ENCODE assay signal across 14 cellular contexts in the genomic region with DNA sequence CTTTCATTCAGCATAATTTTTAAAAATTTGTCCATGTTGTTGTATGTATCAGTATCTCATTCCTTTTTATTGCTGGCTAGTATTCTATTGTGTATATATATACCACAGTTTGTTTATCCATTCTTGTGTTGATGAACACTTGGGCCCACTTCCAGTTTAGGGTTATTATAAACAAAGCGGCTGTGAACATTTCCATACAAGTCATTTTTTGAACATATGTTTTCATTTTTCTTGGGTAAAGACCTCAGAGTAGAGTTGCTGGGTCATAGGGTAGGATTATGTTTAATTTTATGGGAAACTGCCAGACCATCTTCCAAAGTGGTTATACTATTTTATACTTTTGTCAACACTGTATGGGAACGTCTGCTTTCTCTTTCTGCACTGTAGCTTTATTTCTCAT. TPM values are rescaled to one million over a fixed set of nuclear protein-coding genes. Genes with fewer than 3 reads are reported as not detected.
"Had no signal": no experiment of that assay in that cellular context is flagged by ENCODE, and none has a peak within 500 bp of the region (broad histone marks: within the 10 kb centered on the region; RNA-seq: fewer than 3 reads in every experiment).

No MANE protein-coding gene starts in this region.

- DNase-seq: activated CD4-positive, alpha-beta T cell treated with anti-CD3 and anti-CD28 coated beads for 36 hours; activated CD8-positive, alpha-beta memory T cell treated with anti-CD3 and anti-CD28 coated beads, Interleukin-2, amount 50 U/mL, for 4 hours; activated CD8-positive, alpha-beta T cell treated with anti-CD3 and anti-CD28 coated beads for 36 hours; activated naive CD4-positive, alpha-beta T cell treated with Interleukin-2 at 50 U/mL for 16 hours; body of pancreas; lower lobe of right lung; naive B cell; posterior cingulate gyrus; right cardiac atrium; T-helper 9 cell; thyroid gland; uterus had no signal

- H3K27ac ChIP-seq: body of pancreas, lower lobe of right lung, thyroid gland, uterus had no signal

- H3K4me3 ChIP-seq: body of pancreas, gastroesophageal sphincter, lower lobe of right lung, smooth muscle cell, thyroid gland, uterus had no signal

- H3K4me2 ChIP-seq: smooth muscle cell had no signal

- H3K27me3 ChIP-seq: body of pancreas, gastroesophageal sphincter, thyroid gland, uterus had no signal

- H3K4me1 ChIP-seq: body of pancreas, gastroesophageal sphincter, lower lobe of right lung, thyroid gland, uterus had no signal

- H3K9me3 ChIP-seq: body of pancreas, gastroesophageal sphincter, lower lobe of right lung, thyroid gland, uterus had no signal

- H3K36me3 ChIP-seq: gastroesophageal sphincter, lower lobe of right lung, thyroid gland, uterus had no signal

- ATAC-seq: activated CD4-positive, alpha-beta T cell treated with anti-CD3 and anti-CD28 coated beads for 36 hours; activated CD8-positive, alpha-beta T cell treated with anti-CD3 and anti-CD28 coated beads for 36 hours; body of pancreas; gastroesophageal sphincter; lower lobe of right lung; right cardiac atrium had no signal

RNA-seq across cellular contexts. Expression of a gene that starts 55.3 kb away (rescaled TPM):
- total RNA-seq: activated CD4-positive, alpha-beta T cell treated with anti-CD3 and anti-CD28 coated beads for 36 hours; activated CD8-positive, alpha-beta T cell treated with anti-CD3 and anti-CD28 coated beads for 36 hours had no signal

RNA-seq across cellular contexts. Expression of a gene that starts 57.0 kb away (rescaled TPM):
- total RNA-seq: activated CD4-positive, alpha-beta T cell treated with anti-CD3 and anti-CD28 coated beads for 36 hours; activated CD8-positive, alpha-beta T cell treated with anti-CD3 and anti-CD28 coated beads for 36 hours had no signal
